Comparison of ENCODE assay signal across 9 cellular contexts in the genomic region with DNA sequence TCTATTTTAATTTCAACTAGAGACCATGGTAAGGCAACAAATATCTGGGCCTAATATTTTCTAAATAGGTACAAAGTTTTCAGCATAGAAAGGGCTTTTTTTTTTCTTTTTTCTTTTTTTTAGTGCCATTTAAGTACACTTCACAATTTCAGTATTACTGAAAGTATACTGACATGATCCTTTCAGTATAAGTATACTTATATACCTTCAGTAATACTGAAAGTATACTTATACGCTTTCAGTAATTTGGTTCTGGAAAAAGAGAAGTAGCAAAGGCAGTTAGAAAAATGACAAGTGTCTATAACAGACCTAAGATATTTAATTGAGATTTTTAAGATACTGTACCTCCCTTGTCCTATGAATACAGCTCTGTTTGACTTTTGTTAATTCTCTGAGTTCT.
"Had no signal": no experiment of that assay in that cellular context is flagged by ENCODE, and none has a peak within 500 bp of the region (broad histone marks: within the 10 kb centered on the region; RNA-seq: fewer than 3 reads in every experiment).

No MANE protein-coding gene starts in this region.

- ATAC-seq: GM23338, K562 had no signal

- H3K4me3 ChIP-seq: GM23338, K562 had no signal

- H2AFZ ChIP-seq: GM23338 had no signal

- H3K4me2 ChIP-seq: GM23338 had no signal

- FAIRE-seq: H1, H54, HTR-8/SVneo, K562 had no signal

- DNase-seq: H9, HCEC 1CT, IMR-90, KG1 had no signal
